31 cellular contexts compared by ENCODE assay signal in genomic region chr22:21992593-21993237, GRCh38.
"Had no signal": no experiment of that assay in that cellular context is flagged by ENCODE, and none has a peak within 500 bp of the region (broad histone marks: within the 10 kb centered on the region; RNA-seq: fewer than 3 reads in every experiment).

No MANE protein-coding gene starts in this region.

- H3K4me2 ChIP-seq: neural progenitor cell, smooth muscle cell had no signal

- H3K4me3 ChIP-seq: neural progenitor cell, ovary, psoas muscle, skin epidermis, smooth muscle cell, spleen, suprapubic skin, testis, tibial artery, transverse colon, upper lobe of right lung, uterus had no signal

- H3K27ac Mint-ChIP-seq: natural killer cell; nephron; neural progenitor cell; progenitor cell of endocrine pancreas; stimulated activated memory B cell treated with anti-CD40 and anti-IgM and Interleukin-4, amounts not matched to agents 10 μg/mL and 1 μg/mL and 100 μg/mL, for 72 hours; stimulated activated naive CD8-positive, alpha-beta T cell treated with anti-CD3 and anti-CD28 coated beads, Interleukin-15, amount 100 ng/mL, for 72 hours; type B pancreatic cell had no signal

- ATAC-seq: natural killer cell; psoas muscle; right cardiac atrium; sciatic nerve; stimulated activated memory B cell treated with anti-CD40 and anti-IgM and Interleukin-4, amounts not matched to agents 10 μg/mL and 1 μg/mL and 100 μg/mL, for 72 hours; stimulated activated naive CD8-positive, alpha-beta T cell treated with anti-CD3 and anti-CD28 coated beads, Interleukin-15, amount 100 ng/mL, for 72 hours; stimulated activated naive CD8-positive, alpha-beta T cell treated with anti-CD3 and anti-CD28 coated beads, Interleukin-15, Interleukin-2, amounts not matched to agents 100 U/mL and 50 U/mL, for 24 hours; upper lobe of right lung had no signal

- H3K27me3 Mint-ChIP-seq: stimulated activated memory B cell treated with anti-CD40 and anti-IgM and Interleukin-4, amounts not matched to agents 10 μg/mL and 1 μg/mL and 100 μg/mL, for 72 hours; stimulated activated naive CD8-positive, alpha-beta T cell treated with anti-CD3 and anti-CD28 coated beads, Interleukin-15, amount 100 ng/mL, for 72 hours had no signal

- H3K79me2 ChIP-seq: parathyroid adenoma had no signal

- DNase-seq: natural killer cell; occipital lobe; ovary; posterior cingulate gyrus; psoas muscle; right cardiac atrium; spleen; stimulated activated CD4-positive, alpha-beta T cell treated with anti-CD3 and anti-CD28 coated beads, Interleukin-12 subunit alpha, Interleukin-12 subunit beta, amount 100 ng/mL, for 4 hours; stimulated activated CD4-positive, alpha-beta T cell treated with anti-CD3 and anti-CD28 coated beads, Interleukin-1b, Interleukin-23, amount 100 ng/mL, for 48 hours; stimulated activated CD4-positive, alpha-beta T cell treated with anti-CD3 and anti-CD28 coated beads, Interleukin-4, amount 100 ng/mL, for 1 hour; stimulated activated CD4-positive, alpha-beta T cell treated with anti-CD3 and anti-CD28 coated beads, Interleukin-4, amount 100 ng/mL, for 4 hours; stimulated activated CD8-positive, alpha-beta memory T cell treated with anti-CD3 and anti-CD28 coated beads, Interleukin-4, amount 100 ng/mL, for 48 hours; stimulated activated naive CD4-positive, alpha-beta T cell; stimulated activated naive CD8-positive, alpha-beta T cell treated with anti-CD3 and anti-CD28 coated beads, Interleukin-15, amount 100 ng/mL, for 72 hours; stimulated activated naive CD8-positive, alpha-beta T cell treated with anti-CD3 and anti-CD28 coated beads, Interleukin-15, Interleukin-2, amounts not matched to agents 100 U/mL and 50 U/mL, for 24 hours; substantia nigra; testis; tibial artery; transverse colon; upper lobe of right lung; uterus had no signal

- H3K9me3 ChIP-seq: ovary, psoas muscle, spleen, suprapubic skin, testis, tibial artery, transverse colon, upper lobe of right lung, uterus had no signal

- H3K4me1 ChIP-seq: neural progenitor cell, parathyroid adenoma, psoas muscle, spleen, suprapubic skin, testis, tibial artery, transverse colon, upper lobe of right lung, uterus had no signal

- H3K9ac ChIP-seq: neural progenitor cell, parathyroid adenoma had no signal

- H3K36me3 Mint-ChIP-seq: natural killer cell, neural progenitor cell, type B pancreatic cell had no signal

- H3K4me1 Mint-ChIP-seq: natural killer cell; stimulated activated memory B cell treated with anti-CD40 and anti-IgM and Interleukin-4, amounts not matched to agents 10 μg/mL and 1 μg/mL and 100 μg/mL, for 72 hours; stimulated activated naive CD8-positive, alpha-beta T cell treated with anti-CD3 and anti-CD28 coated beads, Interleukin-15, amount 100 ng/mL, for 72 hours had no signal

- H3K36me3 ChIP-seq: neural progenitor cell, ovary, spleen, suprapubic skin, tibial artery, transverse colon, upper lobe of right lung, uterus had no signal

- H3K27ac ChIP-seq: neural progenitor cell, ovary, parathyroid adenoma, psoas muscle, skin epidermis, spleen, suprapubic skin, testis, tibial artery, transverse colon, upper lobe of right lung, uterus had no signal

- H3K9me3 Mint-ChIP-seq: natural killer cell; nephron; neural progenitor cell; stimulated activated memory B cell treated with anti-CD40 and anti-IgM and Interleukin-4, amounts not matched to agents 10 μg/mL and 1 μg/mL and 100 μg/mL, for 72 hours; stimulated activated naive CD8-positive, alpha-beta T cell treated with anti-CD3 and anti-CD28 coated beads, Interleukin-15, amount 100 ng/mL, for 72 hours; type B pancreatic cell had no signal

- H2AFZ ChIP-seq: neural progenitor cell, parathyroid adenoma had no signal

- H3K27me3 ChIP-seq: ovary, spleen, suprapubic skin, testis, transverse colon, uterus had no signal

- H3K4me3 Mint-ChIP-seq: natural killer cell; nephron; neural progenitor cell; stimulated activated memory B cell treated with anti-CD40 and anti-IgM and Interleukin-4, amounts not matched to agents 10 μg/mL and 1 μg/mL and 100 μg/mL, for 72 hours; stimulated activated naive CD8-positive, alpha-beta T cell treated with anti-CD3 and anti-CD28 coated beads, Interleukin-15, amount 100 ng/mL, for 72 hours; type B pancreatic cell had no signal
